ENCODE assay signal across 2 cellular contexts in genomic region chr1:212482006-212482351, GRCh38.
A peak's percentile ranks its signal among the peaks of the same experiment; 100 is the strongest.
TF ChIP-seq lines count a peak whose summit lies in the region.

No MANE protein-coding gene starts in this region.

TF ChIP-seq in A549, 52 proteins besides CTCF, POLR2A, EP300 and RAD21:
- TF ChIP-seq HMGXB4 (CRISPR knock-in tag; IDR thresholded peaks at IDR 0.05; ENCODE audit: borderline replicate concordance) (no peak), MYC (IDR thresholded peaks at IDR 0.05; ENCODE audit: borderline replicate concordance, low read length) (no peak), USF2 (IDR thresholded peaks at IDR 0.05) (peak; percentile 48), JUNB (IDR thresholded peaks at IDR 0.05) (no peak), SMC3 (IDR thresholded peaks at IDR 0.05) (no peak), RCOR1 (IDR thresholded peaks at IDR 0.05; ENCODE audit: low read depth, low read length) (no peak), HEYL (CRISPR knock-in tag; IDR thresholded peaks at IDR 0.05) (0 out of 2 replicates have a peak, but pooled peaks have one; percentile 65), HDAC2 (IDR thresholded peaks at IDR 0.05) (0 out of 2 replicates have a peak, but pooled peaks have one; percentile 11)
TF ChIP-seq in A549: peak in this region for 3.

TF ChIP-seq in H1, 55 proteins besides CTCF, POLR2A, EP300 and RAD21:
- TF ChIP-seq PHF8 (conservative IDR thresholded peaks at IDR 0.05; ENCODE audit: low read depth, low read length) (no peak), SP1 (IDR thresholded peaks at IDR 0.05; ENCODE audit: low read depth, low read length) (no peak), CHD2 (IDR thresholded peaks at IDR 0.05; ENCODE audit: low read length) (no peak), SRF (IDR thresholded peaks at IDR 0.05; ENCODE audit: low read depth, low read length) (no peak), BACH1 (IDR thresholded peaks at IDR 0.05; ENCODE audit: low read length) (no peak), GABPA (IDR thresholded peaks at IDR 0.05; ENCODE audit: borderline replicate concordance, insufficient read depth, low read length) (no peak), CHD1 (IDR thresholded peaks at IDR 0.05; ENCODE audit: low read depth, low read length) (no peak), EGR1 (IDR thresholded peaks at IDR 0.05; ENCODE audit: borderline replicate concordance, low read depth, low read length) (no peak), KDM5A (IDR thresholded peaks at IDR 0.05; ENCODE audit: low read length) (no peak), SP4 (IDR thresholded peaks at IDR 0.05; ENCODE audit: low read length) (no peak), JUND (IDR thresholded peaks at IDR 0.05; ENCODE audit: low read length) (no peak), BRCA1 (IDR thresholded peaks at IDR 0.05; ENCODE audit: low read depth, low read length) (no peak), NANOG (IDR thresholded peaks at IDR 0.05; ENCODE audit: insufficient read depth, low read depth, low read length, poor library complexity, severe bottlenecking) (no peak)
